ENCODE assay signal across 1 cellular context in genomic region chr3:118988198-118988842, GRCh38.
A peak's percentile ranks its signal among the peaks of the same experiment; 100 is the strongest.
TF ChIP-seq lines count a peak whose summit lies in the region.

No MANE protein-coding gene starts in this region.

TF ChIP-seq in K562, 482 proteins besides CTCF, POLR2A, EP300 and RAD21:
- TF ChIP-seq ZNF311 (CRISPR knock-in tag; IDR thresholded peaks at IDR 0.05) (no peak), POLR2G (IDR thresholded peaks at IDR 0.05; ENCODE audit: low read depth, low read length) (no peak), SETDB1 (IDR thresholded peaks at IDR 0.05; ENCODE audit: low read length) (no peak), PBX2 (CRISPR knock-in tag; IDR thresholded peaks at IDR 0.05; ENCODE audit: low read depth) (no peak), PBX2 (tag; conservative IDR thresholded peaks at IDR 0.05; ENCODE audit: low read depth) (peak; percentile 49), ZFP91 (CRISPR knock-in tag; IDR thresholded peaks at IDR 0.05) (no peak)
